ENCODE assay signal across 2 cellular contexts in genomic region chr1:8352886-8353285, GRCh38.
TF ChIP-seq lines count a peak whose summit lies in the region.

No MANE protein-coding gene starts in this region.

TF ChIP-seq in liver, 16 proteins besides CTCF, POLR2A, EP300 and RAD21:
- TF ChIP-seq, protein P1, sequence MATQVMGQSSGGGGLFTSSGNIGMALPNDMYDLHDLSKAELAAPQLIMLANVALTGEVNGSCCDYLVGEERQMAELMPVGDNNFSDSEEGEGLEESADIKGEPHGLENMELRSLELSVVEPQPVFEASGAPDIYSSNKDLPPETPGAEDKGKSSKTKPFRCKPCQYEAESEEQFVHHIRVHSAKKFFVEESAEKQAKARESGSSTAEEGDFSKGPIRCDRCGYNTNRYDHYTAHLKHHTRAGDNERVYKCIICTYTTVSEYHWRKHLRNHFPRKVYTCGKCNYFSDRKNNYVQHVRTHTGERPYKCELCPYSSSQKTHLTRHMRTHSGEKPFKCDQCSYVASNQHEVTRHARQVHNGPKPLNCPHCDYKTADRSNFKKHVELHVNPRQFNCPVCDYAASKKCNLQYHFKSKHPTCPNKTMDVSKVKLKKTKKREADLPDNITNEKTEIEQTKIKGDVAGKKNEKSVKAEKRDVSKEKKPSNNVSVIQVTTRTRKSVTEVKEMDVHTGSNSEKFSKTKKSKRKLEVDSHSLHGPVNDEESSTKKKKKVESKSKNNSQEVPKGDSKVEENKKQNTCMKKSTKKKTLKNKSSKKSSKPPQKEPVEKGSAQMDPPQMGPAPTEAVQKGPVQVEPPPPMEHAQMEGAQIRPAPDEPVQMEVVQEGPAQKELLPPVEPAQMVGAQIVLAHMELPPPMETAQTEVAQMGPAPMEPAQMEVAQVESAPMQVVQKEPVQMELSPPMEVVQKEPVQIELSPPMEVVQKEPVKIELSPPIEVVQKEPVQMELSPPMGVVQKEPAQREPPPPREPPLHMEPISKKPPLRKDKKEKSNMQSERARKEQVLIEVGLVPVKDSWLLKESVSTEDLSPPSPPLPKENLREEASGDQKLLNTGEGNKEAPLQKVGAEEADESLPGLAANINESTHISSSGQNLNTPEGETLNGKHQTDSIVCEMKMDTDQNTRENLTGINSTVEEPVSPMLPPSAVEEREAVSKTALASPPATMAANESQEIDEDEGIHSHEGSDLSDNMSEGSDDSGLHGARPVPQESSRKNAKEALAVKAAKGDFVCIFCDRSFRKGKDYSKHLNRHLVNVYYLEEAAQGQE (IDR thresholded peaks at IDR 0.05): no peak
- TF ChIP-seq FOXA1 (IDR thresholded peaks at IDR 0.05) (no peak), HNF4G (IDR thresholded peaks at IDR 0.05) (no peak), MAX (IDR thresholded peaks at IDR 0.05) (no peak)

TF ChIP-seq in HepG2, 621 proteins besides CTCF, POLR2A, EP300 and RAD21 (continued from another document):
- no peak for TF ChIP-seq HOXA5 (CRISPR knock-in tag; IDR thresholded peaks at IDR 0.05)
- no peak for TF ChIP-seq HNRNPH1 (optimal IDR thresholded peaks at IDR 0.05; ENCODE audit: low read depth, low read length)
- no peak for TF ChIP-seq FOXC1 (CRISPR knock-in tag; IDR thresholded peaks at IDR 0.05; ENCODE audit: borderline replicate concordance)
